26 cellular contexts compared by ENCODE assay signal in the genomic region with DNA sequence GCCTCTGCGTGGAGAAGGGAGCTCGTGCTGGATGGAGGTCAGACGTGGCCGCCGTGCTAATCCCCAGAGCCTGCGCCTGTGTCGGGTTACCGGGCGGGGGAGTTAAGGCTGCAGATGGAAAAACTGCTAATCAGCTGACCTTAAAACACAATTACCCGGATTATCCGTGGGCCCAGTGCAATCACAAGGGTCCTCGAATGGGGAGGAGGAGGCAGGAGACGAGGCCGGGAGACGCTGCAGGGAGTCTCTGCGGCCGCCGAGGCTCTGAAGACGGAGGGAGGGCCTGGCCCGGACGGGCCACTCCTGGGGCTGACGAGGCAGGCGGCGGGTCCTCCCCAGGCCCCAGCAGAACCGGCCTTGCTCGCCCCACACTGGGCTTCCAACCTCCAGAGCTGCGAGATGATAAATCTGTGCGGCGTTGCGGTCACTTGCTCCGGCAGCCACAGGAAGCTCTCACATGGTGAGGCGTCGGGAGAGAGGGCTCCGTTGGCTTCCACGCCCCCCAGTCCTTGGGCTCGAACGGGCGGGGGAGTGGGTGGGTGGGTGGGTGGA.
"Had no signal": no experiment of that assay in that cellular context is flagged by ENCODE, and none has a peak within 500 bp of the region (broad histone marks: within the 10 kb centered on the region; RNA-seq: fewer than 3 reads in every experiment).

No MANE protein-coding gene starts in this region.

- H3K4me2 ChIP-seq: smooth muscle cell had no signal

- H3K27me3 Mint-ChIP-seq: activated CD4-positive, alpha-beta T cell treated with anti-CD3 and anti-CD28 coated beads for 36 hours; activated naive CD8-positive, alpha-beta T cell treated with anti-CD3 and anti-CD28 coated beads for 36 hours; central memory CD8-positive, alpha-beta T cell had no signal

- H3K27ac Mint-ChIP-seq: activated CD4-positive, alpha-beta T cell treated with anti-CD3 and anti-CD28 coated beads for 36 hours; activated naive CD8-positive, alpha-beta T cell treated with anti-CD3 and anti-CD28 coated beads for 36 hours; natural killer cell; T-cell; WTC11 had no signal

- H3K4me1 ChIP-seq: colonic mucosa, pancreas, sigmoid colon, upper lobe of right lung had no signal

- H3K9me3 Mint-ChIP-seq: activated naive CD8-positive, alpha-beta T cell treated with anti-CD3 and anti-CD28 coated beads for 36 hours; activated T-cell treated with anti-CD3 and anti-CD28 coated beads, Interleukin-2, amount 50 U/mL, for 4 hours; central memory CD8-positive, alpha-beta T cell; effector memory CD8-positive, alpha-beta T cell; natural killer cell; T-cell had no signal

- H3K4me3 ChIP-seq: colonic mucosa, dorsolateral prefrontal cortex, pancreas, sigmoid colon, smooth muscle cell, upper lobe of right lung had no signal

- H3K9me3 ChIP-seq: colonic mucosa, pancreas, sigmoid colon, upper lobe of right lung had no signal

- H3K27ac ChIP-seq: colonic mucosa, dorsolateral prefrontal cortex, pancreas, sigmoid colon, upper lobe of right lung had no signal

- H3K4me1 Mint-ChIP-seq: central memory CD8-positive, alpha-beta T cell; WTC11 had no signal

- H3K36me3 ChIP-seq: colonic mucosa, pancreas, sigmoid colon, upper lobe of right lung had no signal

- H3K36me3 Mint-ChIP-seq: activated naive CD8-positive, alpha-beta T cell treated with anti-CD3 and anti-CD28 coated beads for 36 hours; natural killer cell; T-cell had no signal

- H3K27me3 ChIP-seq: colonic mucosa, upper lobe of right lung had no signal

- H3K4me3 Mint-ChIP-seq: activated CD4-positive, alpha-beta T cell treated with anti-CD3 and anti-CD28 coated beads for 36 hours; activated naive CD8-positive, alpha-beta T cell treated with anti-CD3 and anti-CD28 coated beads for 36 hours; activated T-cell treated with anti-CD3 and anti-CD28 coated beads, Interleukin-2, amount 50 U/mL, for 4 hours; central memory CD8-positive, alpha-beta T cell; effector memory CD8-positive, alpha-beta T cell; natural killer cell; T-cell; WTC11 had no signal

- ATAC-seq: activated CD4-positive, alpha-beta T cell treated with anti-CD3 and anti-CD28 coated beads for 36 hours; activated T-cell treated with anti-CD3 and anti-CD28 coated beads, Interleukin-2, amount 50 U/mL, for 4 hours; effector memory CD8-positive, alpha-beta T cell; esophagus mucosa; left ventricle myocardium superior; natural killer cell; pancreas; T-cell; upper lobe of right lung; WTC11 had no signal

- DNase-seq: activated CD4-positive, alpha-beta T cell treated with anti-CD3 and anti-CD28 coated beads for 36 hours; activated CD4-positive, alpha-beta T cell treated with anti-CD3 and anti-CD28 coated beads, Interleukin-2, amount 50 U/mL, for 48 hours; activated CD8-positive, alpha-beta memory T cell treated with anti-CD3 and anti-CD28 coated beads, Interleukin-2, amount 50 U/mL, for 48 hours; activated naive CD4-positive, alpha-beta T cell treated with Interleukin-2 at 50 U/mL for 16 hours; activated naive CD8-positive, alpha-beta T cell treated with anti-CD3 and anti-CD28 coated beads for 36 hours; activated T-cell treated with anti-CD3 and anti-CD28 coated beads, Interleukin-2, amount 50 U/mL, for 4 hours; colonic mucosa; dorsolateral prefrontal cortex; effector memory CD8-positive, alpha-beta T cell; glutamatergic neuron; hippocampal formation; left ventricle myocardium superior; mammary epithelial cell; midbrain; natural killer cell; sigmoid colon; stimulated activated CD4-positive, alpha-beta T cell treated with anti-CD3 and anti-CD28 coated beads, Interleukin-2, amount 100 ng/mL, for 48 hours; stimulated activated CD8-positive, alpha-beta memory T cell treated with anti-CD3 and anti-CD28 coated beads, Interleukin-4, amount 100 ng/mL, for 48 hours; stimulated activated naive CD4-positive, alpha-beta T cell treated with Interleukin-2 at 50 U/mL for 16 hours; T-cell; upper lobe of right lung had no signal
